ENCODE assay signal across 9 cellular contexts in genomic region chr2:45237850-45238542, GRCh38.
DNase-seq lines count a peak whose midpoint lies in the region; ATAC-seq and TF ChIP-seq lines count a peak whose summit lies in the region.
"Had no signal": no experiment of that assay in that cellular context is flagged by ENCODE, and none has a peak within 500 bp of the region (broad histone marks: within the 10 kb centered on the region; RNA-seq: fewer than 3 reads in every experiment).

No MANE protein-coding gene starts in this region.

- H3K4me3 ChIP-seq in SK-N-SH (ENCODE audit: low read depth in 2 of 2, low read length in 1 of 2) (no peak overlapping the region), heart right ventricle (no peak overlapping the region), aorta (ENCODE audit: low read length in 2 of 2) (no peak overlapping the region)

- H3K27ac ChIP-seq in SK-N-SH (ENCODE audit: low read depth in 2 of 2, low read length in 1 of 2), result peak overlapping the region in 1 of 2 experiments; percentile 74; a peak in 2 of 4 replicates
- H3K27ac ChIP-seq in heart right ventricle, result peak overlapping the region in 3 of 10 donors; percentile 13 to 56 (median 41)
- H3K27ac ChIP-seq in aorta (ENCODE audit: low read depth in 1 of 2, low read length in 2 of 2), result no peak overlapping the region

- H2AFZ ChIP-seq in SK-N-SH (ENCODE audit: low read depth), result no peak overlapping the region

- peak in 1 of 2 experiments; percentile 94; a peak in 2 of 4 replicates for TF ChIP-seq EP300 in SK-N-SH (IDR thresholded peaks at IDR 0.05; ENCODE audit: borderline replicate concordance in 1 of 2, low read depth in 1 of 2, low read length in 1 of 2)

- H3K27me3 ChIP-seq in SK-N-SH (ENCODE audit: insufficient read depth) (no peaks in the 10 kb centered on the region), heart right ventricle (no peaks in the 10 kb centered on the region), aorta (ENCODE audit: control insufficient read depth in 1 of 2, insufficient read depth in 2 of 2, low read length in 1 of 2) (no peaks in the 10 kb centered on the region)

- H3K79me2 ChIP-seq in SK-N-SH (ENCODE audit: insufficient read depth), result no peaks in the 10 kb centered on the region

- H3K4me2 ChIP-seq in SK-N-SH, result peak overlapping the region; percentile 18; the same call in 1 of the 2 replicates

- TF ChIP-seq CTCF in SK-N-SH (IDR thresholded peaks at IDR 0.05) (peak; percentile 61), heart right ventricle (IDR thresholded peaks at IDR 0.05) (peak in 3 of 9 donors; percentile 14 to 27 (median 23))

- POLR2A ChIA-PET in SK-N-SH (lab: Yijun Ruan, JAX), result no interaction called here

- H3K4me1 ChIP-seq in SK-N-SH (ENCODE audit: control insufficient read depth in 1 of 2, insufficient read depth in 2 of 2, low read depth in 1 of 2, low read length in 1 of 2) (peaks cover 14 to 31% of the 10 kb centered on the region in 2 experiments), heart right ventricle (peaks cover 3 to 40% (median 27%) of the 10 kb centered on the region in 9 donors), aorta (ENCODE audit: control insufficient read depth in 1 of 2, insufficient read depth in 2 of 2, low read length in 2 of 2) (no peaks in the 10 kb centered on the region)

- H3K9me3 ChIP-seq in SK-N-SH, result no peaks in the 10 kb centered on the region
- H3K9me3 ChIP-seq in heart right ventricle, result no peaks in the 10 kb centered on the region
- no peaks in the 10 kb centered on the region for H3K9me3 ChIP-seq in aorta (ENCODE audit: control insufficient read depth, low read length)

- ATAC-seq in heart right ventricle, result peak in 6 of 8 donors; percentile 53 to 91 (median 82)
- ATAC-seq in aorta (ENCODE audit: low FRiP score), result peak; percentile 31
- no peak for ATAC-seq in HG03135 (IDR thresholded peaks at IDR 0.05; ENCODE audit: unreplicated experiment)
- no peak for ATAC-seq in GM19324 (IDR thresholded peaks at IDR 0.05; ENCODE audit: low FRiP score, unreplicated experiment)

- no peaks in the 10 kb centered on the region for H4K20me1 ChIP-seq in SK-N-SH (ENCODE audit: insufficient read depth)

- H3F3A ChIP-seq in SK-N-SH (replicated peaks; ENCODE audit: insufficient read depth), result peaks cover 11% of the 10 kb centered on the region

- H3K36me3 ChIP-seq in SK-N-SH (replicated peaks in 1 of 2; ENCODE audit: control insufficient read depth in 1 of 2, insufficient read depth in 2 of 2, low read length in 1 of 2) (no peaks in the 10 kb centered on the region), heart right ventricle (no peaks in the 10 kb centered on the region), aorta (ENCODE audit: control insufficient read depth in 1 of 2, insufficient read depth in 2 of 2, low read length in 1 of 2) (no peaks in the 10 kb centered on the region)

- TF ChIP-seq RAD21 in SK-N-SH (IDR thresholded peaks at IDR 0.05; ENCODE audit: low read length), result no peak

- peak; percentile 33 for DNase-seq in stimulated activated CD4-positive, alpha-beta T cell treated with anti-CD3 and anti-CD28 coated beads, Interleukin-1b, Interleukin-23, amount 100 ng/mL, for 48 hours
- no peak for DNase-seq in stimulated activated CD4-positive, alpha-beta T cell treated with anti-CD3 and anti-CD28 coated beads, Interleukin-12 subunit alpha, Interleukin-12 subunit beta, amount 100 ng/mL, for 4 hours
- DNase-seq in SK-N-SH (no peak), heart right ventricle (no peak), aorta (peak in 1 of 2 donors; percentile 65), head of caudate nucleus (no peak)
- DNase-seq: activated gamma-delta T cell treated with Interleukin-2 at 50 U/mL for 16 hours had no signal

- H3K9ac ChIP-seq in SK-N-SH, result no peak overlapping the region

- H3K9me2 ChIP-seq in SK-N-SH, result no peaks in the 10 kb centered on the region

- CTCF ChIA-PET in SK-N-SH (lab: Yijun Ruan, JAX), result interaction anchor here (0.9 to 1.5 kb wide), 6 partner anchors 9 to 256 kb away, joined by 3 to 6 read pairs (median 4); no protein-coding TSS in a partner anchor

- WGBS in SK-N-SH (ENCODE audit: low lambda C conversion rate), result 42% methylated on average over 6 of the region's 6 CpGs
- WGBS in heart right ventricle, 2 donors, result 73 to 79% methylated on average over 6 of the region's 6 CpGs
- 49 to 59% methylated on average over 6 of the region's 6 CpGs for WGBS in aorta, 2 donors

- intact Hi-C loops in heart right ventricle (cut with DNase I) (no loop called here), aorta (cut with DNase I) (no loop called here), head of caudate nucleus (cut with DNase I) (no loop called here)

TF ChIP-seq in SK-N-SH, 30 proteins besides CTCF, POLR2A, EP300 and RAD21 (continues in another document):
- TF ChIP-seq ZBTB33 (IDR thresholded peaks at IDR 0.05; ENCODE audit: borderline replicate concordance, low read depth) (no peak), REST (IDR thresholded peaks at IDR 0.05; ENCODE audit: low read depth, low read length) (0 out of 2 replicates have a peak, but pooled peaks have one; percentile 22), USF1 (IDR thresholded peaks at IDR 0.05; ENCODE audit: borderline replicate concordance, low read depth) (no peak), FOSL2 (IDR thresholded peaks at IDR 0.05; ENCODE audit: borderline replicate concordance, low read depth) (peak; percentile 96), TAF1 (IDR thresholded peaks at IDR 0.05; ENCODE audit: borderline replicate concordance, low read depth, low read length) (peak; percentile 25; the same call in 1 of the 2 replicates), TEAD4 (IDR thresholded peaks at IDR 0.05; ENCODE audit: borderline replicate concordance, insufficient read depth) (peak; percentile 83), ELF1 (IDR thresholded peaks at IDR 0.05) (peak; percentile 43; the same call in 1 of the 2 replicates), MXI1 (IDR thresholded peaks at IDR 0.05; ENCODE audit: low read depth, low read length) (no peak), POLR2AphosphoS5 (IDR thresholded peaks at IDR 0.05; ENCODE audit: low read depth, low read length) (peak; percentile 75; the same call in 1 of the 2 replicates), TCF12 (IDR thresholded peaks at IDR 0.05) (peak; percentile 96), PBX3 (IDR thresholded peaks at IDR 0.05) (peak; percentile 96), FOXM1 (IDR thresholded peaks at IDR 0.05; ENCODE audit: low read depth) (no peak; the same call in 1 of the 2 replicates), RFX5 (IDR thresholded peaks at IDR 0.05; ENCODE audit: low read length) (no peak)

Comparison
In these comparisons a context has a peak if more than half of its experiments do, and no peak if none do; other contexts are left out.
1. ATAC-seq: peak in heart right ventricle (6 of 8) and aorta (single experiment); none in HG03135 (single experiment) and GM19324 (single experiment).